Comparison of ENCODE assay signal across 24 cellular contexts in the genomic region with DNA sequence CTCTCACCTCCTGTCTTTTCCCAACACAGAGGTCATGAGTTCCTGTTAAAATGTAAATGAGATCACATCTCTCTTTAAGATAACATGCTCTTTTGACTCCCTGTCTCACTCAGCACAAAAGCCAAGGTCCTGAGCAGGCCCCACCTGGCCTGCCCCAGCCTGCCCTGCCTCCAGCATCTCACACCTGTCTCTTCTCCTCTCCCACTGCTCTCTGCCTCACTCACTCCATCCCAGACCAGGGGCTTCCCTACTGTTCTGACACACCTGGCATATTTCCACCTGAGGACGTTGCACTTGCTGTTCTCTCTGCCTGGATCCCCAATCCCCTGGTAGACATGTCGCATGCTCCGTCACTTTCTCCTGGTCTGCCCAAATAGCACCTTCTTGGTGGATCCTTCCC.
DNase-seq lines count a peak whose midpoint lies in the region; ATAC-seq and TF ChIP-seq lines count a peak whose summit lies in the region.
"Had no signal": no experiment of that assay in that cellular context is flagged by ENCODE, and none has a peak within 500 bp of the region (broad histone marks: within the 10 kb centered on the region; RNA-seq: fewer than 3 reads in every experiment).

No MANE protein-coding gene starts in this region.

- intact Hi-C loops in left ventricle myocardium inferior (cut with micrococcal nuclease), result no loop called here
- intact Hi-C loops in cardiac septum (cut with DNase I), result loop anchor here (10.0 kb wide), 1 partner anchor 281 kb away; a partner anchor contains a TSS
- intact Hi-C loops in sciatic nerve (cut with DNase I), result no loop called here
- intact Hi-C loops in left colon (cut with DNase I, micrococcal nuclease), result no loop called here

- H3K36me3 ChIP-seq in left ventricle myocardium inferior, result no peaks in the 10 kb centered on the region
- H3K36me3 ChIP-seq: BLaER1 had no signal

- no peaks in the 10 kb centered on the region for H3K9me3 ChIP-seq in left ventricle myocardium inferior (replicated peaks)
- H3K9me3 ChIP-seq: BLaER1, SK-N-SH had no signal

- DNase-seq in left ventricle myocardium inferior (peak; percentile 3), cardiac septum (ENCODE audit: low spot score) (no peak), endothelial cell (ENCODE audit: low spot score) (no peak), sciatic nerve (ENCODE audit: low spot score) (peak; percentile 31), left colon (no peak), NCI-H2227 (lab: John Stamatoyannopoulos, UW; ENCODE audit: unreplicated experiment) (no peak), cerebellar nuclear complex (lab: John Stamatoyannopoulos, UW) (no peak), AG20443 (ENCODE audit: low spot score) (no peak)
- DNase-seq: DMS53, HCEC 1CT, Kasumi-1, NCI-H1092 treated with DMSO at 0.1 percent for 48 hours, NCI-H1436, NCI-H1930, NCI-H2107, NCI-H2227 treated with DMSO at 0.1 percent for 48 hours, NCI-H526 treated with DMSO at 0.1 percent for 48 hours, SIG-M5, SK-N-SH had no signal

- H3K4me1 Mint-ChIP-seq in endothelial cell (ENCODE audit: unreplicated experiment), result no peaks in the 10 kb centered on the region

- H3K36me3 Mint-ChIP-seq in endothelial cell (ENCODE audit: low read depth, unreplicated experiment), result peaks cover 7% of the 10 kb centered on the region

- H3K27me3 Mint-ChIP-seq in endothelial cell (ENCODE audit: unreplicated experiment), result peaks cover 2% of the 10 kb centered on the region

- H3K4me3 Mint-ChIP-seq in endothelial cell (ENCODE audit: unreplicated experiment), result peak overlapping the region; percentile 0
- H3K4me3 Mint-ChIP-seq: CD4-positive, alpha-beta T cell had no signal

- no peak overlapping the region for H3K27ac ChIP-seq in left ventricle myocardium inferior (replicated peaks)
- H3K27ac ChIP-seq: BLaER1, RWPE1 had no signal

- no peak overlapping the region for H3K4me3 ChIP-seq in left ventricle myocardium inferior
- H3K4me3 ChIP-seq: BLaER1, GM12878, K562 had no signal

- ATAC-seq in sciatic nerve (no peak), left colon (no peak)
- ATAC-seq: GM12878, K562 had no signal

- H3K27ac Mint-ChIP-seq in endothelial cell (ENCODE audit: unreplicated experiment), result no peak overlapping the region
- H3K27ac Mint-ChIP-seq: CD4-positive, alpha-beta T cell had no signal

- TF ChIP-seq CTCF in left ventricle myocardium inferior (IDR thresholded peaks at IDR 0.05; ENCODE audit: borderline replicate concordance), result no peak
- no peak for TF ChIP-seq CTCF in endothelial cell (IDR thresholded peaks at IDR 0.05; ENCODE audit: unreplicated experiment)

- peaks cover 42% of the 10 kb centered on the region for H3K4me1 ChIP-seq in left ventricle myocardium inferior
- H3K4me1 ChIP-seq: BLaER1 had no signal

- peaks cover 8% of the 10 kb centered on the region for H3K9me3 Mint-ChIP-seq in endothelial cell (ENCODE audit: unreplicated experiment)
- H3K9me3 Mint-ChIP-seq: CD4-positive, alpha-beta T cell had no signal

- no peaks in the 10 kb centered on the region for H3K27me3 ChIP-seq in left ventricle myocardium inferior (ENCODE audit: low read depth)
- H3K27me3 ChIP-seq: BLaER1 had no signal

Comparison
In these comparisons a context has a peak if more than half of its experiments do, and no peak if none do; other contexts are left out.
1. DNase-seq: peak in left ventricle myocardium inferior (single experiment) and sciatic nerve (single experiment); none in cardiac septum (single experiment), endothelial cell (single experiment), left colon (0 of 2), NCI-H2227 (single experiment), cerebellar nuclear complex (0 of 2) and AG20443 (single experiment).